2 cellular contexts compared by ENCODE assay signal in genomic region chr1:12610305-12610935, GRCh38.
TF ChIP-seq lines count a peak whose summit lies in the region.

No MANE protein-coding gene starts in this region.

TF ChIP-seq in SK-N-SH treated with all-trans-retinoic acid at 6 μM for 48 hours, 23 proteins besides CTCF, POLR2A, EP300 and RAD21 (continued from another document):
- TF ChIP-seq TSHZ2 (CRISPR knock-in tag; IDR thresholded peaks at IDR 0.05) (no peak), TCF4 (CRISPR knock-in tag; IDR thresholded peaks at IDR 0.05; ENCODE audit: borderline replicate concordance) (no peak), RARB (CRISPR knock-in tag; IDR thresholded peaks at IDR 0.05) (peak; percentile 31; the same call in 1 of the 2 replicates), SNAI2 (CRISPR knock-in tag; IDR thresholded peaks at IDR 0.05) (no peak), ISL1 (CRISPR knock-in tag; IDR thresholded peaks at IDR 0.05) (no peak)

TF ChIP-seq in SK-N-SH, 30 proteins besides CTCF, POLR2A, EP300 and RAD21 (continued from another document):
- no peak for TF ChIP-seq TEAD4 (IDR thresholded peaks at IDR 0.05; ENCODE audit: borderline replicate concordance, insufficient read depth)
- no peak for TF ChIP-seq USF1 (IDR thresholded peaks at IDR 0.05; ENCODE audit: borderline replicate concordance, low read depth)
- TF ChIP-seq TAF1 (IDR thresholded peaks at IDR 0.05; ENCODE audit: borderline replicate concordance, low read depth, low read length), result no peak
- TF ChIP-seq SMC3 (IDR thresholded peaks at IDR 0.05; ENCODE audit: low read depth, low read length), result no peak
